Comparison of ENCODE assay signal across 8 cellular contexts in the genomic region with DNA sequence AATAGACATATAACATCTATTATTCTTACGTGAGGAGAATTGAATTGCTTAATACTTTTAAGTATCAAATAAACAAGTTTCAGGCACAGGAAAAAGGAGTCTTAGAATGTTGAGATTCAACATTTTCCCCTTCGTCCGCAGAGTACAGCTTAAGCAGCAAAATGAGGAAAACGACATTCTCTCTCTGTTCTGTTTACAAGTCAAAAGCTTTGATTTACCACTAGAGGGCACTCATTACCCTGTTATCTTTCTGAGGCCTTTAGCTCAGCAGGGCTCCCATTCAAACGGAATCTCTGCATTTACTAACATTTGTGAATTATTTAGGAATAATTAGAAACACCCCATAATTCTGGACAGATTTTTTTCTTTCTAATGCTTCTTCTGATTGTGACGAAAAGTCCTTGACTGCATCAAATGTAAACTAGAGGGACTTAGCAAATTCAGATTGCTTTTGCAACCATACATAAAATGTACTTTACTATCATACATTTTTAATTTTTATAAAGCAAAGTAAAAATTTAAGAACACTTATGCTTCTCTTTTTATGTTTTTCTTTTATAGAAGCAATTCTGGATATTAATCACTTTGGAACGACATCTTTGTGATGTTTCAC.
DNase-seq lines count a peak whose midpoint lies in the region; ATAC-seq and TF ChIP-seq lines count a peak whose summit lies in the region.

No MANE protein-coding gene starts in this region.

- 9% methylated on average over 7 of the region's 7 CpGs for WGBS in SK-N-SH (ENCODE audit: low lambda C conversion rate)
- 14% methylated on average over 7 of the region's 7 CpGs for WGBS in esophagus muscularis mucosa

- CTCF ChIA-PET in SK-N-SH (lab: Yijun Ruan, JAX): interaction anchor here (0.5 to 6.2 kb wide), 57 partner anchors 10 to 1973 kb away, joined by 3 to 86 read pairs (median 5); no protein-coding TSS in a partner anchor

- peak overlapping the region in 7 of 11 experiments; percentile 54 to 83 (median 68); a peak in 9 of 22 replicates for H3K4me2 ChIP-seq in BLaER1 treated with 17β-estradiol and CSF1 and Interleukin-3, amounts not matched to agents 10 nM and 100 nM
- peak overlapping the region; percentile 90 for H3K4me2 ChIP-seq in SK-N-SH

- H4K20me1 ChIP-seq in BLaER1 treated with 17β-estradiol and CSF1 and Interleukin-3, amounts not matched to agents 10 nM and 100 nM: no peaks in the 10 kb centered on the region
- H4K20me1 ChIP-seq in SK-N-SH (ENCODE audit: insufficient read depth): no peaks in the 10 kb centered on the region

- H2AFZ ChIP-seq in SK-N-SH (ENCODE audit: low read depth): peak overlapping the region; percentile 90

- intact Hi-C loops in esophagus muscularis mucosa (cut with DNase I): no loop called here

- peaks cover 17% of the 10 kb centered on the region for H3K4me1 Mint-ChIP-seq in nephron progenitor cell

- no peaks in the 10 kb centered on the region for H3F3A ChIP-seq in SK-N-SH (replicated peaks; ENCODE audit: insufficient read depth)

- H3K27me3 ChIP-seq in BLaER1 treated with 17β-estradiol and CSF1 and Interleukin-3, amounts not matched to agents 10 nM and 100 nM: no peaks in the 10 kb centered on the region
- H3K27me3 ChIP-seq in SK-N-SH (ENCODE audit: insufficient read depth) (peaks cover 12% of the 10 kb centered on the region), esophagus muscularis mucosa (peaks cover 0 to 5% (median 0%) of the 10 kb centered on the region in 4 donors)
- no peaks in the 10 kb centered on the region for H3K27me3 ChIP-seq in effector memory CD4-positive, alpha-beta T cell (replicated peaks; ENCODE audit: control insufficient read depth, insufficient read depth, low read length, poor library complexity, severe bottlenecking)

- H3K9me2 ChIP-seq in SK-N-SH: no peaks in the 10 kb centered on the region

- 0 out of 22 replicates have a peak, but pooled peaks cover 0 to 3% (median 0%) of the 10 kb centered on the region in 11 experiments for H3K9me3 ChIP-seq in BLaER1 treated with 17β-estradiol and CSF1 and Interleukin-3, amounts not matched to agents 10 nM and 100 nM (replicated peaks in 1 of 11)
- H3K9me3 ChIP-seq in SK-N-SH (no peaks in the 10 kb centered on the region), esophagus muscularis mucosa (peaks cover 0 to 9% (median 2%) of the 10 kb centered on the region in 4 donors)
- no peaks in the 10 kb centered on the region for H3K9me3 ChIP-seq in effector memory CD4-positive, alpha-beta T cell (ENCODE audit: control insufficient read depth, low read length)

- no peak overlapping the region for H3K27ac Mint-ChIP-seq in nephron progenitor cell

- peak overlapping the region in 1 of 10 experiments; percentile 25; a peak in 1 of 20 replicates for H3K4me3 ChIP-seq in BLaER1 treated with 17β-estradiol and CSF1 and Interleukin-3, amounts not matched to agents 10 nM and 100 nM
- peak overlapping the region in 1 of 2 experiments; percentile 58; a peak in 1 of 4 replicates for H3K4me3 ChIP-seq in SK-N-SH (ENCODE audit: low read depth in 2 of 2, low read length in 1 of 2)
- no peak overlapping the region for H3K4me3 ChIP-seq in esophagus muscularis mucosa
- no peak overlapping the region for H3K4me3 ChIP-seq in effector memory CD4-positive, alpha-beta T cell (ENCODE audit: insufficient read depth, low read depth, low read length, poor library complexity, severe bottlenecking)

- H3K27ac ChIP-seq in BLaER1 treated with 17β-estradiol and CSF1 and Interleukin-3, amounts not matched to agents 10 nM and 100 nM: no peak overlapping the region
- H3K27ac ChIP-seq in SK-N-SH (ENCODE audit: low read depth in 2 of 2, low read length in 1 of 2): no peak overlapping the region
- H3K27ac ChIP-seq in esophagus muscularis mucosa (replicated peaks in 1 of 4): no peak overlapping the region
- no peak overlapping the region for H3K27ac ChIP-seq in effector memory CD4-positive, alpha-beta T cell (ENCODE audit: insufficient read depth, low read length, poor library complexity, severe bottlenecking)

- no peaks in the 10 kb centered on the region for H3K27me3 Mint-ChIP-seq in nephron progenitor cell (ENCODE audit: low read depth, poor library complexity)

- no peaks in the 10 kb centered on the region for H3K79me2 ChIP-seq in SK-N-SH (ENCODE audit: insufficient read depth)

- TF ChIP-seq RAD21 in SK-N-SH (IDR thresholded peaks at IDR 0.05; ENCODE audit: low read length): peak; percentile 96

- ATAC-seq in GM18508 (IDR thresholded peaks at IDR 0.05; ENCODE audit: insufficient read depth, unreplicated experiment) (peak; percentile 83), HG02884 (IDR thresholded peaks at IDR 0.05; ENCODE audit: unreplicated experiment) (peak; percentile 82)

- DNase-seq in NCI-H1417 (lab: John Stamatoyannopoulos, UW) (peak; percentile 52 to 90 (median 75)), SK-N-SH (peak; percentile 61), esophagus muscularis mucosa (ENCODE audit: extremely low spot score) (no peak), nephron progenitor cell (peak; percentile 32)
- no peak for DNase-seq in effector memory CD4-positive, alpha-beta T cell

- peaks cover 6% of the 10 kb centered on the region for H3K9me3 Mint-ChIP-seq in nephron progenitor cell

- H3K36me3 ChIP-seq in BLaER1 treated with 17β-estradiol and CSF1 and Interleukin-3, amounts not matched to agents 10 nM and 100 nM: no peaks in the 10 kb centered on the region
- H3K36me3 ChIP-seq in SK-N-SH (replicated peaks in 1 of 2; ENCODE audit: control insufficient read depth in 1 of 2, insufficient read depth in 2 of 2, low read length in 1 of 2) (no peaks in the 10 kb centered on the region), esophagus muscularis mucosa (no peaks in the 10 kb centered on the region)
- no peaks in the 10 kb centered on the region for H3K36me3 ChIP-seq in effector memory CD4-positive, alpha-beta T cell (ENCODE audit: control insufficient read depth, insufficient read depth, low read length)

- no peak for TF ChIP-seq POLR2A in esophagus muscularis mucosa (IDR thresholded peaks at IDR 0.05; ENCODE audit: low read depth)

- POLR2A ChIA-PET in SK-N-SH (lab: Yijun Ruan, JAX): no interaction called here

- peak; percentile 81 for TF ChIP-seq CTCF in SK-N-SH (IDR thresholded peaks at IDR 0.05)
- TF ChIP-seq CTCF in esophagus muscularis mucosa (IDR thresholded peaks at IDR 0.05): peak; percentile 59 to 71 (median 65)
- TF ChIP-seq CTCF in nephron progenitor cell (IDR thresholded peaks at IDR 0.05): peak; percentile 70

- H3K9ac ChIP-seq in BLaER1 treated with 17β-estradiol and CSF1 and Interleukin-3, amounts not matched to agents 10 nM and 100 nM: no peak overlapping the region
- H3K9ac ChIP-seq in SK-N-SH: no peak overlapping the region

- H3K4me3 Mint-ChIP-seq in nephron progenitor cell: peak overlapping the region; percentile 64

- peaks cover 0 to 7% (median 5%) of the 10 kb centered on the region in 10 experiments; a peak in 7 of 20 replicates for H3K4me1 ChIP-seq in BLaER1 treated with 17β-estradiol and CSF1 and Interleukin-3, amounts not matched to agents 10 nM and 100 nM
- no peaks in the 10 kb centered on the region; a peak in 1 of 4 replicates for H3K4me1 ChIP-seq in SK-N-SH (ENCODE audit: control insufficient read depth in 1 of 2, insufficient read depth in 2 of 2, low read depth in 1 of 2, low read length in 1 of 2)
- peaks cover 4 to 10% (median 7%) of the 10 kb centered on the region in 4 donors for H3K4me1 ChIP-seq in esophagus muscularis mucosa
- H3K4me1 ChIP-seq in effector memory CD4-positive, alpha-beta T cell (ENCODE audit: control insufficient read depth, insufficient read depth, low read length, poor library complexity, severe bottlenecking): no peaks in the 10 kb centered on the region

- H3K36me3 Mint-ChIP-seq in nephron progenitor cell (ENCODE audit: low read depth): peaks cover 2% of the 10 kb centered on the region

- TF ChIP-seq EP300 in SK-N-SH (IDR thresholded peaks at IDR 0.05; ENCODE audit: borderline replicate concordance in 1 of 2, low read depth in 1 of 2, low read length in 1 of 2) (no peak), esophagus muscularis mucosa (IDR thresholded peaks at IDR 0.05) (no peak)

TF ChIP-seq in SK-N-SH, 30 proteins besides CTCF, POLR2A, EP300 and RAD21:
- TF ChIP-seq CHD2 (IDR thresholded peaks at IDR 0.05; ENCODE audit: low read length, partially characterized antibody): no peak
- TF ChIP-seq SMC3 (IDR thresholded peaks at IDR 0.05; ENCODE audit: low read depth, low read length): peak; percentile 76

Comparison
In these comparisons a context has a peak if more than half of its experiments do, and no peak if none do; other contexts are left out.
1. DNase-seq: peak in NCI-H1417 (3 of 3), SK-N-SH (single experiment) and nephron progenitor cell (single experiment); none in esophagus muscularis mucosa (single experiment) and effector memory CD4-positive, alpha-beta T cell (0 of 3).
2. Peak in every context shown above with its lines, with median percentiles within 50 percentile points of each other: CTCF ChIP-seq.